8 cellular contexts compared by ENCODE assay signal in genomic region chr19:48872182-48872883, GRCh38. TPM values are rescaled to one million over a fixed set of nuclear protein-coding genes. Genes with fewer than 3 reads are reported as not detected.
A peak's percentile ranks its signal among the peaks of the same experiment; 100 is the strongest.
DNase-seq lines count a peak whose midpoint lies in the region; ATAC-seq lines count a peak whose summit lies in the region.

Gene PPP1R15A, plus strand, starts transcription at chr19:48872421. Its CDS starts 813 bp downstream, at chr19:48873234.

- peak; percentile 65 for ATAC-seq in GM18909 (IDR thresholded peaks at IDR 0.05; ENCODE audit: poor library complexity, unreplicated experiment)
- peak; percentile 51 for ATAC-seq in HG03565 (IDR thresholded peaks at IDR 0.05; ENCODE audit: unreplicated experiment)
- peak; percentile 75 for ATAC-seq in left colon

- intact Hi-C loops in left colon (cut with DNase I, micrococcal nuclease), result loop anchor here in 1 of 2 donors (10.0 kb wide), 1 partner anchor 92 kb away; the partner anchor contains the start of gene FTL

- DNase-seq in ACHN, result peak; percentile 95
- DNase-seq in NCI-H774 (lab: John Stamatoyannopoulos, UW), result peak; percentile 97
- DNase-seq in activated CD4-positive, alpha-beta T cell treated with anti-CD3 and anti-CD28 coated beads, Interleukin-2, amount 50 U/mL, for 24 hours (ENCODE audit: low read depth in 1 of 2, low spot score in 1 of 2), result peak; percentile 99 to 100
- peak; percentile 96 for DNase-seq in dedifferentiated amniotic fluid mesenchymal stem cell (ENCODE audit: extremely low spot score)
- DNase-seq in left colon, result peak; percentile 97 to 98
- peak; percentile 97 to 99 for DNase-seq in stimulated activated CD4-positive, alpha-beta T cell treated with anti-CD3 and anti-CD28 coated beads, Interleukin-1b, Interleukin-23, amount 100 ng/mL, for 4 hours (ENCODE audit: low read depth in 2 of 2)

- in situ Hi-C loops in ACHN (cut with HindIII; ENCODE audit: low pct_ligation_motif_present, low pct_unique_long_range_greater_than_20kb, low sequenced_read_pairs), result no loop called here

RNA-seq across cellular contexts. Expression of gene PPP1R15A, which starts in this region (rescaled TPM):
- total RNA-seq in left colon, result 10 to 100 TPM; 39.4 to 40.4 TPM

Comparison
In these comparisons a context has a peak if more than half of its experiments do, and no peak if none do; other contexts are left out.
1. Peak in every context shown above with its lines: DNase-seq and ATAC-seq.